In the genomic region with DNA sequence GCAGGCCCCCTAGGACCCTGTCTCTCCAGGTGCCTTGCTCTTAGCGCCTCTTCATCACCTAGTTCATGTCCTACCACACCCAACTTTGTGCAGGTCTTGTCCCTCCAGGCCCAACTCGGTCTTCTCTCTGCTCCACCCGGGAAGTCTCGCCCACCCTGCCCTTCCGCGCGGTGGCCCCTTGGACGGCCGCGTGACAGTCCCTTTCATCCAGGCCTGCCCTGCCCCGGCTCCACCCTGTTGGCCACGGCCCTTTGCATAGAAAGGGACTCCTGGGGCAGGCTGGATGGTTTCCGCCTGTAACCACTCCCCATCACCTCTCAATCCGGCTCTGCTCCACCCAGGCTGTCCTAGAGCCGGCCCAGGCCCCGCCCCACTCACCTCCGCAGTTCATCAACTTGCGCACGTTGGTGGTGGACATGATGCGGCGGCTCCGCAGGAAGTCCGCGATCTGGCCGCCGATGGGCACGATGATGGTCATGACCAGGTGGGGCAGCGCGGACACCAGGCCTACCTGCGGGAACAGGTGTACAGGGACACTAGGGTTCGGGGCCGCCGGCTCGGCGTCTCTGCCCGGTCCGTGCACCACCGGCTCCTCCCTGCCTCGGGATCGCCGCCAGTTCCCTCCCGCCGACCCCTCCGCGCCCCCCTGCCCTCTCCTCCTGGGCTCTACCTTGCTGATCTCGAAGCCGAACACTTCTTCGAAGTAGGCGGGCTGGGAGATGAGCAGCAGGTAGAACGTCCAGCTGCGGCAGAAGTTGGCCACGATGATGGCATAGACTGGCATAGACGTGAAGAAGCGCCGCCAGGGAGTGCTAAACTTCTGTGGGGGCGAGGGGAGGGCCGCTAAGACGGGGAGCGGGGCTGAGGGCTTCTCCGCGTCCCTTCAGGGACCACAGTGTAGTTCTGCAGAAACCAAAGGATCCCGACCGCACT, we compare ENCODE assay signal across 2 cellular contexts.
A peak's percentile ranks its signal among the peaks of the same experiment; 100 is the strongest.
TF ChIP-seq lines count a peak whose summit lies in the region.

No MANE protein-coding gene starts in this region.

TF ChIP-seq in GM12891, 5 proteins besides CTCF, POLR2A, EP300 and RAD21:
- TF ChIP-seq SPI1 (IDR thresholded peaks at IDR 0.05; ENCODE audit: low read depth, low read length) (no peak), POU2F2 (IDR thresholded peaks at IDR 0.05; ENCODE audit: low read depth, low read length) (no peak), POLR2AphosphoS5 (IDR thresholded peaks at IDR 0.05; ENCODE audit: low read depth, low read length) (no peak), PAX5 (IDR thresholded peaks at IDR 0.05; ENCODE audit: insufficient read depth, low read length, severe bottlenecking) (no peak), TAF1 (IDR thresholded peaks at IDR 0.05; ENCODE audit: low read depth, low read length) (no peak)

TF ChIP-seq in K562, 482 proteins besides CTCF, POLR2A, EP300 and RAD21:
- TF ChIP-seq NR2C2 (CRISPR knock-in tag; IDR thresholded peaks at IDR 0.05) = no peak
- no peak for TF ChIP-seq NR2C2 (tag; IDR thresholded peaks at IDR 0.05)
- 0 out of 2 replicates have a peak, but pooled peaks have one; percentile 54 for TF ChIP-seq RBM14 (IDR thresholded peaks at IDR 0.05; ENCODE audit: borderline replicate concordance, insufficient read depth, low read depth, low read length)
- TF ChIP-seq, protein P1, sequence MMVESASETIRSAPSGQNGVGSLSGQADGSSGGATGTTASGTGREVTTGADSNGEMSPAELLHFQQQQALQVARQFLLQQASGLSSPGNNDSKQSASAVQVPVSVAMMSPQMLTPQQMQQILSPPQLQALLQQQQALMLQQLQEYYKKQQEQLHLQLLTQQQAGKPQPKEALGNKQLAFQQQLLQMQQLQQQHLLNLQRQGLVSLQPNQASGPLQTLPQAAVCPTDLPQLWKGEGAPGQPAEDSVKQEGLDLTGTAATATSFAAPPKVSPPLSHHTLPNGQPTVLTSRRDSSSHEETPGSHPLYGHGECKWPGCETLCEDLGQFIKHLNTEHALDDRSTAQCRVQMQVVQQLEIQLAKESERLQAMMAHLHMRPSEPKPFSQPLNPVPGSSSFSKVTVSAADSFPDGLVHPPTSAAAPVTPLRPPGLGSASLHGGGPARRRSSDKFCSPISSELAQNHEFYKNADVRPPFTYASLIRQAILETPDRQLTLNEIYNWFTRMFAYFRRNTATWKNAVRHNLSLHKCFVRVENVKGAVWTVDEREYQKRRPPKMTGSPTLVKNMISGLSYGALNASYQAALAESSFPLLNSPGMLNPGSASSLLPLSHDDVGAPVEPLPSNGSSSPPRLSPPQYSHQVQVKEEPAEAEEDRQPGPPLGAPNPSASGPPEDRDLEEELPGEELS (CRISPR knock-in tag; IDR thresholded peaks at IDR 0.05; ENCODE audit: borderline replicate concordance) = 0 out of 2 replicates have a peak, but pooled peaks have one; percentile 41
- TF ChIP-seq, protein P2, sequence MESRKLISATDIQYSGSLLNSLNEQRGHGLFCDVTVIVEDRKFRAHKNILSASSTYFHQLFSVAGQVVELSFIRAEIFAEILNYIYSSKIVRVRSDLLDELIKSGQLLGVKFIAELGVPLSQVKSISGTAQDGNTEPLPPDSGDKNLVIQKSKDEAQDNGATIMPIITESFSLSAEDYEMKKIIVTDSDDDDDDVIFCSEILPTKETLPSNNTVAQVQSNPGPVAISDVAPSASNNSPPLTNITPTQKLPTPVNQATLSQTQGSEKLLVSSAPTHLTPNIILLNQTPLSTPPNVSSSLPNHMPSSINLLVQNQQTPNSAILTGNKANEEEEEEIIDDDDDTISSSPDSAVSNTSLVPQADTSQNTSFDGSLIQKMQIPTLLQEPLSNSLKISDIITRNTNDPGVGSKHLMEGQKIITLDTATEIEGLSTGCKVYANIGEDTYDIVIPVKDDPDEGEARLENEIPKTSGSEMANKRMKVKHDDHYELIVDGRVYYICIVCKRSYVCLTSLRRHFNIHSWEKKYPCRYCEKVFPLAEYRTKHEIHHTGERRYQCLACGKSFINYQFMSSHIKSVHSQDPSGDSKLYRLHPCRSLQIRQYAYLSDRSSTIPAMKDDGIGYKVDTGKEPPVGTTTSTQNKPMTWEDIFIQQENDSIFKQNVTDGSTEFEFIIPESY (CRISPR knock-in tag; IDR thresholded peaks at IDR 0.05) = peak; percentile 74; the same call in 1 of the 2 replicates
